ENCODE assay signal across 8 cellular contexts in the genomic region with DNA sequence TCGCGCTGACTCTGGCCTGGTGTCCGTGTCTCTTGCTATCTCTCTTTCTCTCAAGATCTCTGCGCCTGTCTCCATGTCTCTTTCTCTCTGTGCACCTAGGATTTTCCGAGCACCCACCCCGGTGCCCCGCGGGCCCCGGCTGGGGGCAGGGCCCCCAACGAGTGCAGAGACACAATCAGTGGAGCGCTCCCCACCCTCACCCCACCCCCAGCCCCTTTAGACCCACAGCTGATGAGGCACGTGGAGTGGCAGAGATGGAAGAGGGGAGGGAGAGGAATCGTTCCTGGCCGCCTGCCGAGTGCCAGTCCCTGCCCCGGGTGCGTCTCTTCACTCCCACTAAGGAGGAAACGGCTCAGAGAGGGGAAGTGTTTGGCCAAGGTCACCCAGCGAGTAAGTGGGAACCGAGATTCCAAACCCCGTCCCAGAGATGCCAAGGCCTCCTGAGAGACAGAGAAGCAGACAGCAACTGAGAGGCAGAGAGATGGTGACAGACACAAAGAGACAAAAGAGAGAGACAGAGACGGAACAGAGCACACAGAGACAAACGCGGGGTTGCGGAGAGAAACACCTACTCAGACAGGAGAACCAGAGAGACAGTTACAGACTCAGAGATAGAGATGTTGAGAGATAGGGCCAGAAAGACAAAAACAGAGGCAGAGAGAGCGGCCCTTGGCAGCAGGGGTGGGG. TPM values are rescaled to one million over a fixed set of nuclear protein-coding genes. Genes with fewer than 3 reads are reported as not detected.
DNase-seq lines count a peak whose midpoint lies in the region; ATAC-seq and TF ChIP-seq lines count a peak whose summit lies in the region.

No MANE protein-coding gene starts in this region.

- H4K20me1 ChIP-seq in HCT116 (ENCODE audit: insufficient read depth) = no peaks in the 10 kb centered on the region

- H2BK120ac ChIP-seq in neuronal stem cell (ENCODE audit: low read depth, low read length) = no peak overlapping the region

- no peaks in the 10 kb centered on the region for H3K9me2 ChIP-seq in HCT116 (ENCODE audit: insufficient read depth)

- TSS peak; percentile 37 for BruUV-seq in HCT116 (replicated peaks; lab: Mats Ljungman, UMichigan)

- no CpG with 5 or more reads among the region's 26 CpGs for WGBS in neuronal stem cell (ENCODE audit: extremely low coverage in 2 of 2, insufficient read length in 2 of 2, insufficient replicate concordance in 1 of 2), 2 donors

- CTCF ChIA-PET in HCT116 (lab: Charles Lee) (no interaction called here), GM10248 (lab: Yijun Ruan, JAX) (no interaction called here)

- H3K4me3 ChIP-seq in HCT116 (replicated peaks in 1 of 2; ENCODE audit: low read depth in 1 of 2, low read length in 2 of 2) = peak overlapping the region; percentile 45 to 85
- H3K4me3 ChIP-seq in neuronal stem cell (ENCODE audit: low read length in 2 of 2) = peak overlapping the region; percentile 33 to 45

- H3K4me3 Mint-ChIP-seq in activated T-helper 17 cell treated with anti-CD3 and anti-CD28 coated beads, Interleukin-2, amount 50 U/mL, for 72 hours = peak overlapping the region; percentile 80

- peak overlapping the region; percentile 81 for H3K4me2 ChIP-seq in HCT116 (ENCODE audit: low read length)
- peak overlapping the region; percentile 71 for H3K4me2 ChIP-seq in neuronal stem cell (ENCODE audit: insufficient read depth, low read length, poor library complexity, severe bottlenecking)

- peaks cover 21% of the 10 kb centered on the region for H3K79me2 ChIP-seq in HCT116 (ENCODE audit: insufficient read depth, low read length)

- H3K27me3 Mint-ChIP-seq in activated T-helper 17 cell treated with anti-CD3 and anti-CD28 coated beads, Interleukin-2, amount 50 U/mL, for 72 hours = no peaks in the 10 kb centered on the region

- peaks cover 4 to 5% of the 10 kb centered on the region in 2 experiments; a peak in 2 of 4 replicates for H3K36me3 ChIP-seq in HCT116 (ENCODE audit: control insufficient read depth in 1 of 2, insufficient read depth in 2 of 2, low read length in 2 of 2)
- H3K36me3 ChIP-seq in neuronal stem cell (replicated peaks in 1 of 2; ENCODE audit: control insufficient read depth in 2 of 2, insufficient read depth in 2 of 2, low read length in 2 of 2) = no peaks in the 10 kb centered on the region

- H3K27me3 ChIP-seq in HCT116 (ENCODE audit: insufficient read depth, low read length) = no peaks in the 10 kb centered on the region
- peaks cover 11 to 60% (median 22%) of the 10 kb centered on the region in 3 experiments for H3K27me3 ChIP-seq in neuronal stem cell (ENCODE audit: control insufficient read depth in 3 of 3, insufficient read depth in 3 of 3, low read depth in 1 of 3, low read length in 3 of 3)

- peak overlapping the region; percentile 79 for H3K18ac ChIP-seq in neuronal stem cell (ENCODE audit: low read length)

- H3K4me1 Mint-ChIP-seq in activated T-helper 17 cell treated with anti-CD3 and anti-CD28 coated beads, Interleukin-2, amount 50 U/mL, for 72 hours = peaks cover 27% of the 10 kb centered on the region

- H2AFZ ChIP-seq in HCT116 (ENCODE audit: low read depth, low read length, poor library complexity, severe bottlenecking) (no peak overlapping the region), neuronal stem cell (ENCODE audit: low read length) (peak overlapping the region; percentile 90)

- H3K23ac ChIP-seq in neuronal stem cell (ENCODE audit: low read depth, low read length, poor library complexity) = peak overlapping the region; percentile 80

- peak overlapping the region; percentile 89 for H3K9ac ChIP-seq in HCT116 (ENCODE audit: low read length)
- no peak overlapping the region for H3K9ac ChIP-seq in neuronal stem cell (ENCODE audit: low read depth, low read length, poor library complexity)

- H3K9me3 ChIP-seq in HCT116 (ENCODE audit: control insufficient read depth in 1 of 2, insufficient read depth in 1 of 2, low read depth in 1 of 2, low read length in 2 of 2) (no peaks in the 10 kb centered on the region), neuronal stem cell (replicated peaks in 1 of 2; ENCODE audit: control insufficient read depth in 2 of 2, insufficient read depth in 1 of 2, low read depth in 1 of 2, low read length in 2 of 2) (peaks cover 0 to 1% of the 10 kb centered on the region in 2 donors)

- no peak overlapping the region for H2BK5ac ChIP-seq in neuronal stem cell (ENCODE audit: low read length)

- H2BK12ac ChIP-seq in neuronal stem cell (ENCODE audit: low read length) = peak overlapping the region; percentile 49

- no peak for TF ChIP-seq CTCF in HCT116 (IDR thresholded peaks at IDR 0.05 in 2 of 3, conservative IDR thresholded peaks at IDR 0.05 in 1 of 3; ENCODE audit: borderline replicate concordance in 1 of 3, insufficient read depth in 1 of 3, low read depth in 2 of 3, low read length in 2 of 3)
- TF ChIP-seq CTCF in GM13977 (IDR thresholded peaks at IDR 0.05; ENCODE audit: extremely low read depth, insufficient read depth, missing control alignments) = no peak
- TF ChIP-seq CTCF in GM10248 (IDR thresholded peaks at IDR 0.05; ENCODE audit: control extremely low read depth, extremely low read depth, low read depth, missing control alignments) = no peak

- no peaks in the 10 kb centered on the region for H3K9me3 Mint-ChIP-seq in activated T-helper 17 cell treated with anti-CD3 and anti-CD28 coated beads, Interleukin-2, amount 50 U/mL, for 72 hours

- POLR2A ChIA-PET in HCT116 (lab: Charles Lee) = interaction anchor here (0.6 kb wide), 1 partner anchor 48 kb away, joined by 5 read pairs; no protein-coding TSS in a partner anchor
- POLR2A ChIA-PET in GM10248 (lab: Yijun Ruan, JAX) = interaction anchor here (0.6 kb wide), 1 partner anchor 22 kb away, joined by 4 read pairs; no protein-coding TSS in a partner anchor

- TF ChIP-seq RAD21 in HCT116 (IDR thresholded peaks at IDR 0.05; ENCODE audit: low read depth) = no peak

- in situ Hi-C loops in GM13977 (cut with MboI; ENCODE audit: low pct_unique_long_range_greater_than_20kb, low sequenced_read_pairs, unreplicated experiment) = no loop called here

- ATAC-seq in HCT116 = peak; percentile 37
- ATAC-seq in activated T-helper 17 cell treated with anti-CD3 and anti-CD28 coated beads, Interleukin-2, amount 50 U/mL, for 72 hours (replicated peaks) = peak; percentile 41

- intact Hi-C loops in HCT116 (cut with micrococcal nuclease) = no loop called here

- H3K27ac ChIP-seq in HCT116 (ENCODE audit: low read depth, low read length) (peak overlapping the region; percentile 98), neuronal stem cell (replicated peaks; ENCODE audit: low read length) (no peak overlapping the region)

- no peak overlapping the region for H4K8ac ChIP-seq in neuronal stem cell (ENCODE audit: low read depth, low read length)

- H2AK5ac ChIP-seq in neuronal stem cell (ENCODE audit: low read depth, low read length) = peak overlapping the region; percentile 87

- H3K27ac Mint-ChIP-seq in activated T-helper 17 cell treated with anti-CD3 and anti-CD28 coated beads, Interleukin-2, amount 50 U/mL, for 72 hours = peak overlapping the region; percentile 79

- RAD21 ChIA-PET in HCT116 (lab: Charles Lee; ENCODE audit: low non-redundant PET in 1 of 2, low total read pairs in 2 of 2, uncharacterized antibody in 2 of 2, unreplicated experiment in 2 of 2) = no interaction called here

- H4K91ac ChIP-seq in neuronal stem cell (ENCODE audit: low read depth, low read length, poor library complexity) = no peak overlapping the region

- H3K4ac ChIP-seq in neuronal stem cell (ENCODE audit: low read length) = no peak overlapping the region

- H2BK15ac ChIP-seq in neuronal stem cell (ENCODE audit: low read length) = peak overlapping the region; percentile 38

- peak; percentile 74 for DNase-seq in DMS 273 (lab: John Stamatoyannopoulos, UW; ENCODE audit: unreplicated experiment)
- no peak for DNase-seq in HCT116 (ENCODE audit: low read depth, low spot score)
- peak; percentile 70 for DNase-seq in NCI-H748 (lab: John Stamatoyannopoulos, UW; ENCODE audit: unreplicated experiment)
- peak; percentile 32 for DNase-seq in globus pallidus (ENCODE audit: low spot score)
- DNase-seq in neuronal stem cell (ENCODE audit: low spot score) = no peak
- no peak for DNase-seq in GM13977 (ENCODE audit: low spot score)
- DNase-seq in GM10248 (ENCODE audit: extremely low spot score) = no peak

- peaks cover 47% of the 10 kb centered on the region for H3K36me3 Mint-ChIP-seq in activated T-helper 17 cell treated with anti-CD3 and anti-CD28 coated beads, Interleukin-2, amount 50 U/mL, for 72 hours (ENCODE audit: low read depth)

- H3K14ac ChIP-seq in neuronal stem cell (ENCODE audit: low read length) = peak overlapping the region; percentile 43

- TF ChIP-seq POLR2A in HCT116 (IDR thresholded peaks at IDR 0.05; ENCODE audit: borderline replicate concordance, extremely low read depth, insufficient read depth, insufficient read length) = no peak

- H3K4me1 ChIP-seq in HCT116 (ENCODE audit: control insufficient read depth in 1 of 2, insufficient read depth in 2 of 2, low read length in 2 of 2) = peaks cover 56 to 82% of the 10 kb centered on the region in 2 experiments
- H3K4me1 ChIP-seq in neuronal stem cell (ENCODE audit: control insufficient read depth in 2 of 2, insufficient read depth in 1 of 2, low read depth in 1 of 2, low read length in 2 of 2) = peaks cover 5 to 13% of the 10 kb centered on the region in 2 donors

- H3K79me1 ChIP-seq in neuronal stem cell (ENCODE audit: low read depth, low read length) = no peaks in the 10 kb centered on the region

TF ChIP-seq in HCT116, 20 proteins besides CTCF, POLR2A, EP300 and RAD21 (continues in another document):
- no peak for TF ChIP-seq JUND (IDR thresholded peaks at IDR 0.05)
- TF ChIP-seq MAX (IDR thresholded peaks at IDR 0.05) = peak; percentile 31; the same call in 1 of the 2 replicates
- no peak for TF ChIP-seq EGR1 (IDR thresholded peaks at IDR 0.05; ENCODE audit: low read depth)

RNA-seq across cellular contexts. Expression of gene BCL3, which starts 0.6 kb away (rescaled TPM):
- 37.9 TPM for total RNA-seq in HCT116 (2021; ENCODE audit: unreplicated experiment)
- 33.1 and 43.5 TPM in 2 replicates for polyA plus RNA-seq in HCT116 (2012)
- total RNA-seq in activated T-helper 17 cell treated with anti-CD3 and anti-CD28 coated beads, Interleukin-2, amount 50 U/mL, for 72 hours = 10 to 100 TPM; 79.0 to 86.3 TPM
- 1.8 TPM for polyA plus RNA-seq in neuronal stem cell (2013, experiment 1 of 2)
- 1.5 TPM for polyA plus RNA-seq in neuronal stem cell (2013, experiment 2 of 2)

RNA-seq across cellular contexts. Expression of gene CBLC, which starts 29.8 kb away (rescaled TPM):
- 54.3 TPM for total RNA-seq in HCT116 (2021; ENCODE audit: unreplicated experiment)
- 54.5 and 58.3 TPM in 2 replicates for polyA plus RNA-seq in HCT116 (2012)
- total RNA-seq in activated T-helper 17 cell treated with anti-CD3 and anti-CD28 coated beads, Interleukin-2, amount 50 U/mL, for 72 hours = not detected
- polyA plus RNA-seq in neuronal stem cell (2013, experiment 1 of 2) = 0.42 TPM
- polyA plus RNA-seq in neuronal stem cell (2013, experiment 2 of 2) = 0.43 TPM

RNA-seq across cellular contexts. Expression of gene CEACAM16, which starts 48.9 kb away (rescaled TPM):
- not detected for total RNA-seq in HCT116 (2021; ENCODE audit: unreplicated experiment)
- not detected in 2 replicates for polyA plus RNA-seq in HCT116 (2012)
- not detected for total RNA-seq in activated T-helper 17 cell treated with anti-CD3 and anti-CD28 coated beads, Interleukin-2, amount 50 U/mL, for 72 hours
- not detected for polyA plus RNA-seq in neuronal stem cell (2013, experiment 1 of 2)
- polyA plus RNA-seq in neuronal stem cell (2013, experiment 2 of 2) = not detected

Comparison
In these comparisons a context has a peak if more than half of its experiments do, and no peak if none do; other contexts are left out.
1. DNase-seq: peak in DMS 273 (single experiment), NCI-H748 (single experiment) and globus pallidus (single experiment); none in HCT116 (single experiment), neuronal stem cell (single experiment), GM13977 (single experiment) and GM10248 (single experiment).
2. RNA of gene CBLC, which starts 29.8 kb away (total RNA-seq): 54.3 TPM in HCT116 (single experiment); not detected in activated T-helper 17 cell treated with anti-CD3 and anti-CD28 coated beads, Interleukin-2, amount 50 U/mL, for 72 hours; every median in the first group is over 10 times any median in the second.